In the genomic region with DNA sequence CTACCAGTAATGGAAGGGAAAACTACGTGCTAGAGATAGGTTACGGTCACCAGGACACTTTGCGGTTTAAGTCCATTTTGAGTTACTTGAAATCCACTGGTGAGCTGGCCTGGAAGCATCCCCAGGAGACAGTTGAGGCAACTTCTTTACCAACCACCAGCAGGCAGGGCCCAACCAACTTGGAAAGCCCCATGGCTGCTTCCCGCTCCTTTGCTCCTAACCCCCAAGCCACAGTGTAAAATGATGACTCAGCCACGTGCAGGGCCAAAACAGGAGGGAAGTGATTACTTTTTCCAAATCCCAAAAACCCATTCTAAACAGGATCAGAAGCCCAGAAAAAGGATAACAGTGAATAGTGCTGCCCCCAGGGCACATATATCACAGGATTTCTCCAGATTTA, we compare ENCODE assay signal across 21 cellular contexts.
DNase-seq lines count a peak whose midpoint lies in the region; ATAC-seq, FAIRE-seq and TF ChIP-seq lines count a peak whose summit lies in the region.
"Had no signal": no experiment of that assay in that cellular context is flagged by ENCODE, and none has a peak within 500 bp of the region (broad histone marks: within the 10 kb centered on the region; RNA-seq: fewer than 3 reads in every experiment).

No MANE protein-coding gene starts in this region.

- peaks cover 70% of the 10 kb centered on the region for H3K36me3 Mint-ChIP-seq in stimulated activated memory B cell treated with anti-CD40 and anti-IgM and Interleukin-4, amounts not matched to agents 10 μg/mL and 1 μg/mL and 100 μg/mL, for 72 hours
- H3K36me3 Mint-ChIP-seq: CD4-positive, alpha-beta memory T cell had no signal

- H3K4me2 ChIP-seq in SK-N-SH = no peak overlapping the region

- H3K9me2 ChIP-seq in SK-N-SH = no peaks in the 10 kb centered on the region

- H3F3A ChIP-seq in SK-N-SH (replicated peaks; ENCODE audit: insufficient read depth) = no peaks in the 10 kb centered on the region

- H3K9ac ChIP-seq in SK-N-SH = no peak overlapping the region

- peaks cover 0 to 2% of the 10 kb centered on the region in 2 experiments; a peak in 2 of 4 replicates for H3K4me1 ChIP-seq in SK-N-SH (ENCODE audit: control insufficient read depth in 1 of 2, insufficient read depth in 2 of 2, low read depth in 1 of 2, low read length in 1 of 2)
- H3K4me1 ChIP-seq: adrenal gland, pancreas, tibial artery had no signal

- no peaks in the 10 kb centered on the region for H3K27me3 Mint-ChIP-seq in stimulated activated memory B cell treated with anti-CD40 and anti-IgM and Interleukin-4, amounts not matched to agents 10 μg/mL and 1 μg/mL and 100 μg/mL, for 72 hours

- DNase-seq in SK-N-SH (peak; percentile 45), RCC 7860 (ENCODE audit: low spot score) (peak; percentile 35), fibroblast of mammary gland (ENCODE audit: low read depth) (peak; percentile 41), brain microvascular endothelial cell (no peak), cerebellum (ENCODE audit: low spot score) (no peak)
- DNase-seq: activated CD4-positive, alpha-beta T cell treated with anti-CD3 and anti-CD28 coated beads, Interleukin-2, amount 10 ng/mL, durations not matched to agents 7 days and 5 days; activated T-cell treated with anti-CD3 and anti-CD28 coated beads, Interleukin-2, amount 50 U/mL, for 48 hours; adrenal gland; CD4-positive, alpha-beta memory T cell; midbrain; NCI-H1092; pancreas; Right ventricle myocardium superior; small intestine; T-helper 9 cell had no signal

- TF ChIP-seq EP300 in SK-N-SH (IDR thresholded peaks at IDR 0.05; ENCODE audit: borderline replicate concordance in 1 of 2, low read depth in 1 of 2, low read length in 1 of 2) = no peak

- H3K36me3 ChIP-seq in SK-N-SH (replicated peaks in 1 of 2; ENCODE audit: control insufficient read depth in 1 of 2, insufficient read depth in 2 of 2, low read length in 1 of 2) = no peaks in the 10 kb centered on the region
- no peaks in the 10 kb centered on the region for H3K36me3 ChIP-seq in brain microvascular endothelial cell (replicated peaks)
- H3K36me3 ChIP-seq: adrenal gland, pancreas, tibial artery had no signal

- H3K4me1 Mint-ChIP-seq in stimulated activated memory B cell treated with anti-CD40 and anti-IgM and Interleukin-4, amounts not matched to agents 10 μg/mL and 1 μg/mL and 100 μg/mL, for 72 hours = peaks cover 84% of the 10 kb centered on the region
- H3K4me1 Mint-ChIP-seq: activated CD4-positive, alpha-beta T cell treated with anti-CD3 and anti-CD28 coated beads, Interleukin-2, amount 10 ng/mL, durations not matched to agents 7 days and 5 days; CD4-positive, alpha-beta memory T cell had no signal

- TF ChIP-seq CTCF in SK-N-SH (IDR thresholded peaks at IDR 0.05) (no peak), fibroblast of mammary gland (conservative IDR thresholded peaks at IDR 0.05; ENCODE audit: control insufficient read depth, insufficient read depth, low read depth, low read length) (no peak), brain microvascular endothelial cell (IDR thresholded peaks at IDR 0.05; ENCODE audit: low read depth, low read length, missing control alignments) (no peak)

- ATAC-seq in SK-N-SH treated with all-trans-retinoic acid at 6 μM for 48 hours = no peak
- no peak for ATAC-seq in stimulated activated memory B cell treated with anti-CD40 and anti-IgM and Interleukin-4, amounts not matched to agents 10 μg/mL and 1 μg/mL and 100 μg/mL, for 72 hours
- no peak for ATAC-seq in HG03565 (IDR thresholded peaks at IDR 0.05; ENCODE audit: unreplicated experiment)
- ATAC-seq: pancreas had no signal

- no peaks in the 10 kb centered on the region; the same call in 1 of the 2 replicates for H3K27me3 ChIP-seq in SK-N-SH (ENCODE audit: insufficient read depth)
- H3K27me3 ChIP-seq in brain microvascular endothelial cell (replicated peaks) = peaks cover 9% of the 10 kb centered on the region
- H3K27me3 ChIP-seq: pancreas had no signal

- peak overlapping the region; percentile 66 for H3K27ac Mint-ChIP-seq in stimulated activated memory B cell treated with anti-CD40 and anti-IgM and Interleukin-4, amounts not matched to agents 10 μg/mL and 1 μg/mL and 100 μg/mL, for 72 hours
- H3K27ac Mint-ChIP-seq: activated CD4-positive, alpha-beta T cell treated with anti-CD3 and anti-CD28 coated beads, Interleukin-2, amount 10 ng/mL, durations not matched to agents 7 days and 5 days; CD4-positive, alpha-beta memory T cell had no signal

- no peak overlapping the region for H3K4me3 ChIP-seq in SK-N-SH (ENCODE audit: low read depth in 2 of 2, low read length in 1 of 2)
- no peak overlapping the region for H3K4me3 ChIP-seq in fibroblast of mammary gland (ENCODE audit: control insufficient read depth, low read depth, low read length)
- H3K4me3 ChIP-seq in brain microvascular endothelial cell (ENCODE audit: low read depth, low read length) = no peak overlapping the region
- H3K4me3 ChIP-seq: adrenal gland, pancreas, tibial artery had no signal

- 76% methylated on average over 5 of the region's 5 CpGs for WGBS in SK-N-SH (ENCODE audit: low lambda C conversion rate)

- no peak overlapping the region for H2AFZ ChIP-seq in SK-N-SH (ENCODE audit: low read depth)

- TF ChIP-seq RAD21 in SK-N-SH (IDR thresholded peaks at IDR 0.05; ENCODE audit: low read length) = no peak

- POLR2A ChIA-PET in SK-N-SH (lab: Yijun Ruan, JAX) = no interaction called here

- H3K79me2 ChIP-seq in SK-N-SH (ENCODE audit: insufficient read depth) = no peaks in the 10 kb centered on the region

- no peaks in the 10 kb centered on the region for H3K9me3 ChIP-seq in SK-N-SH
- H3K9me3 ChIP-seq: adrenal gland, pancreas, tibial artery had no signal

- CTCF ChIA-PET in SK-N-SH (lab: Yijun Ruan, JAX) = no interaction called here

- FAIRE-seq in RCC 7860 (lab: Jason Lieb, UNC) = no peak
- FAIRE-seq: H54, pancreas, small intestine had no signal

- in situ Hi-C loops in brain microvascular endothelial cell (cut with HindIII; ENCODE audit: low pct_ligation_motif_present, low sequenced_read_pairs) = no loop called here

- H3K27ac ChIP-seq in SK-N-SH (ENCODE audit: low read depth in 2 of 2, low read length in 1 of 2) = no peak overlapping the region
- no peak overlapping the region for H3K27ac ChIP-seq in brain microvascular endothelial cell
- H3K27ac ChIP-seq: 22Rv1, adrenal gland, pancreas, tibial artery had no signal

- H3K9me3 Mint-ChIP-seq in stimulated activated memory B cell treated with anti-CD40 and anti-IgM and Interleukin-4, amounts not matched to agents 10 μg/mL and 1 μg/mL and 100 μg/mL, for 72 hours = no peaks in the 10 kb centered on the region
- H3K9me3 Mint-ChIP-seq: activated CD4-positive, alpha-beta T cell treated with anti-CD3 and anti-CD28 coated beads, Interleukin-2, amount 10 ng/mL, durations not matched to agents 7 days and 5 days; CD4-positive, alpha-beta memory T cell had no signal

- no peak overlapping the region for H3K4me3 Mint-ChIP-seq in stimulated activated memory B cell treated with anti-CD40 and anti-IgM and Interleukin-4, amounts not matched to agents 10 μg/mL and 1 μg/mL and 100 μg/mL, for 72 hours
- H3K4me3 Mint-ChIP-seq: activated CD4-positive, alpha-beta T cell treated with anti-CD3 and anti-CD28 coated beads, Interleukin-2, amount 10 ng/mL, durations not matched to agents 7 days and 5 days; CD4-positive, alpha-beta memory T cell had no signal

- H4K20me1 ChIP-seq in SK-N-SH (ENCODE audit: insufficient read depth) = no peaks in the 10 kb centered on the region

TF ChIP-seq in SK-N-SH, 30 proteins besides CTCF, POLR2A, EP300 and RAD21:
- no peak for TF ChIP-seq NFIC (IDR thresholded peaks at IDR 0.05; ENCODE audit: borderline replicate concordance)
- TF ChIP-seq RCOR1 (IDR thresholded peaks at IDR 0.05; ENCODE audit: low read length) = no peak
- no peak for TF ChIP-seq FOXJ3 (CRISPR knock-in tag; IDR thresholded peaks at IDR 0.05)

TF ChIP-seq in SK-N-SH treated with all-trans-retinoic acid at 6 μM for 48 hours, 23 proteins besides CTCF, POLR2A, EP300 and RAD21:
- TF ChIP-seq ISL1 (CRISPR knock-in tag; IDR thresholded peaks at IDR 0.05) = no peak
- no peak for TF ChIP-seq SNAI2 (CRISPR knock-in tag; IDR thresholded peaks at IDR 0.05)
- TF ChIP-seq, protein P1, sequence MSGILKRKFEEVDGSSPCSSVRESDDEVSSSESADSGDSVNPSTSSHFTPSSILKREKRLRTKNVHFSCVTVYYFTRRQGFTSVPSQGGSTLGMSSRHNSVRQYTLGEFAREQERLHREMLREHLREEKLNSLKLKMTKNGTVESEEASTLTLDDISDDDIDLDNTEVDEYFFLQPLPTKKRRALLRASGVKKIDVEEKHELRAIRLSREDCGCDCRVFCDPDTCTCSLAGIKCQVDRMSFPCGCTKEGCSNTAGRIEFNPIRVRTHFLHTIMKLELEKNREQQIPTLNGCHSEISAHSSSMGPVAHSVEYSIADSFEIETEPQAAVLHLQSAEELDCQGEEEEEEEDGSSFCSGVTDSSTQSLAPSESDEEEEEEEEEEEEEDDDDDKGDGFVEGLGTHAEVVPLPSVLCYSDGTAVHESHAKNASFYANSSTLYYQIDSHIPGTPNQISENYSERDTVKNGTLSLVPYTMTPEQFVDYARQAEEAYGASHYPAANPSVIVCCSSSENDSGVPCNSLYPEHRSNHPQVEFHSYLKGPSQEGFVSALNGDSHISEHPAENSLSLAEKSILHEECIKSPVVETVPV (CRISPR knock-in tag; IDR thresholded peaks at IDR 0.05) = no peak
- no peak for TF ChIP-seq CSDC2 (CRISPR knock-in tag; IDR thresholded peaks at IDR 0.05)
- no peak for TF ChIP-seq BACH2 (CRISPR knock-in tag; IDR thresholded peaks at IDR 0.05; ENCODE audit: borderline replicate concordance)

Comparison
In these comparisons a context has a peak if more than half of its experiments do, and no peak if none do; other contexts are left out.
1. DNase-seq: peak in SK-N-SH (single experiment), RCC 7860 (single experiment) and fibroblast of mammary gland (single experiment); none in brain microvascular endothelial cell (single experiment) and cerebellum (single experiment).